ENCODE assay signal across 18 cellular contexts in genomic region chr3:162764672-162765071, GRCh38.
"Had no signal": no experiment of that assay in that cellular context is flagged by ENCODE, and none has a peak within 500 bp of the region (broad histone marks: within the 10 kb centered on the region; RNA-seq: fewer than 3 reads in every experiment).

No MANE protein-coding gene starts in this region.

- H3K27me3 ChIP-seq: breast epithelium, dorsolateral prefrontal cortex, gastroesophageal sphincter, sigmoid colon had no signal

- H3K4me3 ChIP-seq: breast epithelium, dorsolateral prefrontal cortex, gastroesophageal sphincter, lung, prostate gland, sigmoid colon had no signal

- H3K36me3 ChIP-seq: breast epithelium, gastroesophageal sphincter, prostate gland, sigmoid colon had no signal

- DNase-seq: activated CD4-positive, alpha-beta T cell treated with anti-CD3 and anti-CD28 coated beads for 1 hour; activated CD4-positive, alpha-beta T cell treated with anti-CD3 and anti-CD28 coated beads, Interleukin-2, amount 50 U/mL, for 48 hours; activated naive CD8-positive, alpha-beta T cell treated with anti-CD3 and anti-CD28 coated beads, Interleukin-2, amount 10 ng/mL, durations not matched to agents 7 days and 5 days; aorta; dorsolateral prefrontal cortex; hippocampal formation; left colon; natural killer cell; occipital lobe; sigmoid colon; stimulated activated CD4-positive, alpha-beta T cell treated with anti-CD3 and anti-CD28 coated beads, Interleukin-2, amount 100 ng/mL, for 48 hours; stimulated activated naive CD4-positive, alpha-beta T cell treated with Interleukin-2 at 50 U/mL for 16 hours; T-helper 2 cell; trophoblast cell had no signal

- H3K27ac ChIP-seq: breast epithelium, dorsolateral prefrontal cortex, gastroesophageal sphincter, prostate gland, sigmoid colon had no signal

- ATAC-seq: gastroesophageal sphincter, left colon, natural killer cell had no signal

- H3K4me1 ChIP-seq: breast epithelium, gastroesophageal sphincter, prostate gland had no signal

- H3K9me3 ChIP-seq: breast epithelium, gastroesophageal sphincter, prostate gland, sigmoid colon had no signal
